14 cellular contexts compared by ENCODE assay signal in genomic region chr10:1045415-1045814, GRCh38. TPM values are rescaled to one million over a fixed set of nuclear protein-coding genes. Genes with fewer than 3 reads are reported as not detected.
DNase-seq lines count a peak whose midpoint lies in the region; ATAC-seq and TF ChIP-seq lines count a peak whose summit lies in the region.
"Had no signal": no experiment of that assay in that cellular context is flagged by ENCODE, and none has a peak within 500 bp of the region (broad histone marks: within the 10 kb centered on the region; RNA-seq: fewer than 3 reads in every experiment).

No MANE protein-coding gene starts in this region.

- H3K4me3 Mint-ChIP-seq in MCF 10A (ENCODE audit: unreplicated experiment) (no peak overlapping the region), activated B cell treated with CpG ODN at 0.5 μM for 24 hours (peak overlapping the region; percentile 84)
- peak overlapping the region; percentile 70 to 80 for H3K4me3 Mint-ChIP-seq in stimulated activated naive CD8-positive, alpha-beta T cell treated with anti-CD3 and anti-CD28 coated beads, Interleukin-15, amount 100 ng/mL, for 72 hours

- H3K4me1 ChIP-seq in mammary epithelial cell (ENCODE audit: insufficient read depth, low read length) (peaks cover 21% of the 10 kb centered on the region), iPS-18a (ENCODE audit: control insufficient read depth, low read depth, low read length) (no peaks in the 10 kb centered on the region)

- H3K36me3 ChIP-seq in mammary epithelial cell (ENCODE audit: insufficient read depth, low read length) (peaks cover 31% of the 10 kb centered on the region), iPS-18a (ENCODE audit: control insufficient read depth, low read depth, low read length) (peaks cover 44% of the 10 kb centered on the region)

- BruUV-seq in mammary epithelial cell (replicated peaks; lab: Mats Ljungman, UMichigan) (no TSS peak), MCF 10A (replicated peaks; lab: Mats Ljungman, UMichigan) (no TSS peak)

- 87% methylated on average over 6 of the region's 6 CpGs for WGBS in mammary epithelial cell (ENCODE audit: low coverage, missing lambda C conversion rate)

- no peak for TF ChIP-seq CTCF in mammary epithelial cell (conservative IDR thresholded peaks at IDR 0.05 in 1 of 2, IDR thresholded peaks at IDR 0.05 in 1 of 2; ENCODE audit: extremely low read depth in 1 of 2, insufficient read depth in 1 of 2, low read depth in 1 of 2, low read length in 2 of 2)
- no peak for TF ChIP-seq CTCF in MCF 10A (IDR thresholded peaks at IDR 0.05; ENCODE audit: unreplicated experiment)
- no peak for TF ChIP-seq CTCF in activated B cell treated with CpG ODN at 0.5 μM for 24 hours (IDR thresholded peaks at IDR 0.05)
- no peak for TF ChIP-seq CTCF in GM13976 (IDR thresholded peaks at IDR 0.05; ENCODE audit: borderline replicate concordance, control extremely low read depth, extremely low read depth, insufficient read depth, missing control alignments)

- POLR2A ChIA-PET in MCF 10A (lab: Yijun Ruan, JAX) (interaction anchor here (0.6 to 3.6 kb wide), 6 partner anchors 9 to 412 kb away, joined by 3 to 27 read pairs (median 6); partner anchors contain the start of genes GTPBP4 and WDR37), activated B cell treated with CpG ODN at 0.5 μM for 24 hours (lab: Charles Lee) (interaction anchor here (3.3 kb wide), 1 partner anchor 10 kb away, joined by 17 read pairs; the partner anchor contains the start of gene WDR37)

- H2AFZ ChIP-seq in mammary epithelial cell (ENCODE audit: low read depth, low read length), result no peak overlapping the region

- no peak for DNase-seq in mammary epithelial cell
- no peak for DNase-seq in MCF 10A (ENCODE audit: unreplicated experiment)
- no peak for DNase-seq in activated B cell treated with CpG ODN at 0.5 μM for 24 hours
- DNase-seq in stimulated activated naive CD8-positive, alpha-beta T cell treated with anti-CD3 and anti-CD28 coated beads, Interleukin-15, amount 100 ng/mL, for 72 hours, result no peak
- no peak for DNase-seq in GM13976 (ENCODE audit: low spot score)
- no peak for DNase-seq in NCI-H524 treated with DMSO at 0.1 percent for 48 hours (lab: John Stamatoyannopoulos, UW)
- DNase-seq: KBM-7; NCI-H526 treated with DMSO at 0.1 percent for 48 hours; stimulated activated CD4-positive, alpha-beta T cell treated with anti-CD3 and anti-CD28 coated beads, Interleukin-15, amount 100 ng/mL, for 24 hours; substantia nigra had no signal

- H3K4me2 ChIP-seq in mammary epithelial cell (ENCODE audit: insufficient read depth, low read depth, low read length), result peak overlapping the region; percentile 83

- peaks cover 73% of the 10 kb centered on the region for H3K79me2 ChIP-seq in mammary epithelial cell (ENCODE audit: insufficient read depth, low read length)

- dilution Hi-C loops in mammary epithelial cell (cut with HindIII; ENCODE audit: low sequenced_read_pairs), result loop anchor here (5.0 kb wide), 1 partner anchor 228 kb away; no protein-coding TSS in a partner anchor

- H3K27me3 ChIP-seq in mammary epithelial cell (ENCODE audit: insufficient read depth, low read length), result no peaks in the 10 kb centered on the region
- no peaks in the 10 kb centered on the region for H3K27me3 ChIP-seq in iPS-18a (ENCODE audit: control insufficient read depth, insufficient read depth, low read length)
- H3K27me3 ChIP-seq: ascending aorta had no signal

- intact Hi-C loops in mammary epithelial cell (cut with micrococcal nuclease), result no loop called here
- intact Hi-C loops in MCF 10A (cut with micrococcal nuclease), result no loop called here
- intact Hi-C loops in activated B cell treated with CpG ODN at 0.5 μM for 24 hours (cut with micrococcal nuclease), result loop anchor here (5.0 to 10.0 kb wide), 3 partner anchors 193 to 728 kb away; no protein-coding TSS in a partner anchor

- H3K4me3 ChIP-seq in mammary epithelial cell (replicated peaks in 1 of 3; ENCODE audit: insufficient read depth in 1 of 3, low read depth in 2 of 3, low read length in 3 of 3), result peak overlapping the region in 2 of 3 experiments; percentile 10 to 55
- H3K4me3 ChIP-seq in iPS-18a (ENCODE audit: low read length), result peak overlapping the region; percentile 25
- H3K4me3 ChIP-seq: ascending aorta had no signal

- H3K36me3 Mint-ChIP-seq in MCF 10A (ENCODE audit: insufficient read depth, unreplicated experiment), result peaks cover 46% of the 10 kb centered on the region
- peaks cover 61% of the 10 kb centered on the region for H3K36me3 Mint-ChIP-seq in activated B cell treated with CpG ODN at 0.5 μM for 24 hours (ENCODE audit: low read depth)

- H3K27ac ChIP-seq in mammary epithelial cell (ENCODE audit: insufficient read depth, low read depth, low read length), result no peak overlapping the region
- no peak overlapping the region for H3K27ac ChIP-seq in iPS-18a (ENCODE audit: low read length)

- H4K20me1 ChIP-seq in mammary epithelial cell (ENCODE audit: insufficient read depth, low read length), result peaks cover 8% of the 10 kb centered on the region

- H3K4me1 Mint-ChIP-seq in MCF 10A (ENCODE audit: insufficient read depth, unreplicated experiment) (peaks cover 29% of the 10 kb centered on the region), activated B cell treated with CpG ODN at 0.5 μM for 24 hours (peaks cover 54% of the 10 kb centered on the region)
- peaks cover 46% of the 10 kb centered on the region for H3K4me1 Mint-ChIP-seq in stimulated activated naive CD8-positive, alpha-beta T cell treated with anti-CD3 and anti-CD28 coated beads, Interleukin-15, amount 100 ng/mL, for 72 hours

- H3K9me3 ChIP-seq in mammary epithelial cell (replicated peaks; ENCODE audit: insufficient read depth, low read length), result no peaks in the 10 kb centered on the region
- H3K9me3 ChIP-seq in iPS-18a (ENCODE audit: control insufficient read depth, low read depth, low read length), result no peaks in the 10 kb centered on the region
- H3K9me3 ChIP-seq: ascending aorta had no signal

- H3K27ac Mint-ChIP-seq in MCF 10A (ENCODE audit: low read depth, unreplicated experiment), result no peak overlapping the region
- peak overlapping the region; percentile 97 for H3K27ac Mint-ChIP-seq in activated B cell treated with CpG ODN at 0.5 μM for 24 hours
- H3K27ac Mint-ChIP-seq in stimulated activated naive CD8-positive, alpha-beta T cell treated with anti-CD3 and anti-CD28 coated beads, Interleukin-15, amount 100 ng/mL, for 72 hours, result peak overlapping the region; percentile 49 to 84

- no peak for ATAC-seq in activated B cell treated with CpG ODN at 0.5 μM for 24 hours (ENCODE audit: low read depth)
- no peak for ATAC-seq in stimulated activated naive CD8-positive, alpha-beta T cell treated with anti-CD3 and anti-CD28 coated beads, Interleukin-15, amount 100 ng/mL, for 72 hours
- ATAC-seq in GM18498 (IDR thresholded peaks at IDR 0.05; ENCODE audit: unreplicated experiment), result no peak

- CTCF ChIA-PET in mammary epithelial cell (lab: Charles Lee; ENCODE audit: low non-redundant PET) (no interaction called here), MCF 10A (lab: Yijun Ruan, JAX) (no interaction called here), activated B cell treated with CpG ODN at 0.5 μM for 24 hours (lab: Charles Lee) (no interaction called here)

- no peaks in the 10 kb centered on the region for H3K9me3 Mint-ChIP-seq in MCF 10A (ENCODE audit: unreplicated experiment)
- no peaks in the 10 kb centered on the region for H3K9me3 Mint-ChIP-seq in activated B cell treated with CpG ODN at 0.5 μM for 24 hours
- no peaks in the 10 kb centered on the region for H3K9me3 Mint-ChIP-seq in stimulated activated naive CD8-positive, alpha-beta T cell treated with anti-CD3 and anti-CD28 coated beads, Interleukin-15, amount 100 ng/mL, for 72 hours

- H3K27me3 Mint-ChIP-seq in MCF 10A (ENCODE audit: insufficient read depth, unreplicated experiment) (no peaks in the 10 kb centered on the region), activated B cell treated with CpG ODN at 0.5 μM for 24 hours (no peaks in the 10 kb centered on the region)
- H3K27me3 Mint-ChIP-seq in stimulated activated naive CD8-positive, alpha-beta T cell treated with anti-CD3 and anti-CD28 coated beads, Interleukin-15, amount 100 ng/mL, for 72 hours, result no peaks in the 10 kb centered on the region

- H3K9ac ChIP-seq in mammary epithelial cell (ENCODE audit: insufficient read depth, low read length) (no peak overlapping the region), iPS-18a (ENCODE audit: low read length) (no peak overlapping the region)

- in situ Hi-C loops in mammary epithelial cell (cut with MboI; ENCODE audit: low sequenced_read_pairs in 2 of 2) (no loop called here), GM13976 (cut with MboI; ENCODE audit: low sequenced_read_pairs, unreplicated experiment) (no loop called here)

RNA-seq across cellular contexts. Expression of gene IDI1, which starts 3.5 kb away (rescaled TPM):
- 10 to 100 TPM; 54.2 to 80.3 TPM for total RNA-seq in mammary epithelial cell
- polyA plus RNA-seq in mammary epithelial cell, result 88.3 TPM
- 62.7 TPM for polyA minus RNA-seq in mammary epithelial cell
- 22.2 and 25.1 TPM in 2 replicates for total RNA-seq in MCF 10A (2022)
- 75.8 and 79.8 TPM in 2 replicates for total RNA-seq in activated B cell treated with CpG ODN at 0.5 μM for 24 hours

RNA-seq across cellular contexts. Expression of gene WDR37, which starts 10.8 kb away (rescaled TPM):
- total RNA-seq in mammary epithelial cell (10 to 100 TPM; 17.3 to 25.0 TPM), MCF 10A (2022) (14.2 and 18.2 TPM in 2 replicates), activated B cell treated with CpG ODN at 0.5 μM for 24 hours (16.2 and 20.0 TPM in 2 replicates)
- 15.6 TPM for polyA plus RNA-seq in mammary epithelial cell
- polyA minus RNA-seq in mammary epithelial cell, result 18.0 TPM

RNA-seq across cellular contexts. Expression of gene IDI2, which starts 19.8 kb away (rescaled TPM):
- total RNA-seq in mammary epithelial cell (not detected), MCF 10A (2022) (not detected in 2 replicates), activated B cell treated with CpG ODN at 0.5 μM for 24 hours (not detected in 2 replicates)
- not detected for polyA plus RNA-seq in mammary epithelial cell
- polyA minus RNA-seq in mammary epithelial cell, result not detected
- total RNA-seq: ascending aorta, mesenteric fat pad had no signal

RNA-seq across cellular contexts. Expression of gene GTPBP4, which starts 57.2 kb away (rescaled TPM):
- total RNA-seq in mammary epithelial cell (100 to 1,000 TPM in 1 of 2 donors, 10 to 100 TPM in 1; 31.0 to 114 TPM), MCF 10A (2022) (138 and 142 TPM in 2 replicates), activated B cell treated with CpG ODN at 0.5 μM for 24 hours (68.0 and 73.8 TPM in 2 replicates)
- polyA plus RNA-seq in mammary epithelial cell, result 33.8 TPM
- 36.4 TPM for polyA minus RNA-seq in mammary epithelial cell
